Comparison of ENCODE assay signal across 1 cellular context in the genomic region with DNA sequence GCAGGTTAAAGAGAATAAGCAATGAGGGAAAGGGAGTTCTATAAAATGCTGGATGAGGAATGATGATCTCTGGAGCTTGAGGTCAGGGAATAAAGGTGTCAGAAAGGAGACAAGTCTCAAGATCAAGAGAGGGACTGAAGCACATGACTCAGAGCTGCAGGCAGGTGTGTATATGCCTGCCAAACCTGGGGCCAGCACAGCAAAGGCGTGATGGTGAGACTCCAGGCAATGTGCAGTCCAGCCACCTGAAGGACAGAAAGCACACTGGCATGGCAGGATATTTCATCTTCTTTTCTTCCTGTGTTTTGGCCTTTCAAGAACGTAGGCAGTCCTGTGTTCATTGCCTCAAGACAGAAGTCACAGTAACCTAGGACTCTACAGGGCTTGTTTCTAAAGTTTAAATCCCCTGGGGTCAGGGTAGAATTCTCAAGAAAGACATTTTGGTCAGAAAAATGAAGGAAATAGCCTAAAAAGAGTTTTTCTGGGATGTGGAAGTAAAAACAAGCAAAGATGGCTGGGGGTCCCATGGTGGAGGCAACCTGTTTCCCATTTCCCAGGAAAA.
TF ChIP-seq lines count a peak whose summit lies in the region.

No MANE protein-coding gene starts in this region.

TF ChIP-seq in HepG2, 621 proteins besides CTCF, POLR2A, EP300 and RAD21:
- 0 out of 2 replicates have a peak, but pooled peaks have one; percentile 12 for TF ChIP-seq MNT (IDR thresholded peaks at IDR 0.05)
- TF ChIP-seq, protein P1, sequence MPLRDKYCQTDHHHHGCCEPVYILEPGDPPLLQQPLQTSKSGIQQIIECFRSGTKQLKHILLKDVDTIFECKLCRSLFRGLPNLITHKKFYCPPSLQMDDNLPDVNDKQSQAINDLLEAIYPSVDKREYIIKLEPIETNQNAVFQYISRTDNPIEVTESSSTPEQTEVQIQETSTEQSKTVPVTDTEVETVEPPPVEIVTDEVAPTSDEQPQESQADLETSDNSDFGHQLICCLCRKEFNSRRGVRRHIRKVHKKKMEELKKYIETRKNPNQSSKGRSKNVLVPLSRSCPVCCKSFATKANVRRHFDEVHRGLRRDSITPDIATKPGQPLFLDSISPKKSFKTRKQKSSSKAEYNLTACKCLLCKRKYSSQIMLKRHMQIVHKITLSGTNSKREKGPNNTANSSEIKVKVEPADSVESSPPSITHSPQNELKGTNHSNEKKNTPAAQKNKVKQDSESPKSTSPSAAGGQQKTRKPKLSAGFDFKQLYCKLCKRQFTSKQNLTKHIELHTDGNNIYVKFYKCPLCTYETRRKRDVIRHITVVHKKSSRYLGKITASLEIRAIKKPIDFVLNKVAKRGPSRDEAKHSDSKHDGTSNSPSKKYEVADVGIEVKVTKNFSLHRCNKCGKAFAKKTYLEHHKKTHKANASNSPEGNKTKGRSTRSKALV (CRISPR knock-in tag; IDR thresholded peaks at IDR 0.05): no peak
